In the genomic region with DNA sequence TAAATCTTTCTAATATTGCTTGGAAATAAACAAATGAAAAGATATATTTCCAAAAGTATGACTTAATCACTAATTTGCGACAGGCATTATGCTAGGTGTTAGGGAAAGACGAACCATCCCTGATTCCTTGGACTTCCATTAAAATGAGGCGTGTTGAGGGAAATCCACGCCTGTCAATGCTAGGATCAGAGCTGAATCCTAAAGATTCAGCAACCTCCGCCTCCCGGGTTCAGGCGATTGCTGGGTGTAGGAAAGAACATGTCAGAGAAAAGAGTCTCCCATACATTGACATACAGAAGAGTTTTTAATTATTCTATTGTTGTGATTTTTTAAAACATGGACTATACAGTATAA, we compare ENCODE assay signal across 15 cellular contexts. TPM values are rescaled to one million over a fixed set of nuclear protein-coding genes. Genes with fewer than 3 reads are reported as not detected.
A peak's percentile ranks its signal among the peaks of the same experiment; 100 is the strongest.
DNase-seq lines count a peak whose midpoint lies in the region; ATAC-seq, FAIRE-seq and TF ChIP-seq lines count a peak whose summit lies in the region.
"Had no signal": no experiment of that assay in that cellular context is flagged by ENCODE, and none has a peak within 500 bp of the region (broad histone marks: within the 10 kb centered on the region; RNA-seq: fewer than 3 reads in every experiment).

No MANE protein-coding gene starts in this region.

- peaks cover 17% of the 10 kb centered on the region for H3K36me3 Mint-ChIP-seq in Caco-2 (ENCODE audit: insufficient read depth, unreplicated experiment)
- no peaks in the 10 kb centered on the region for H3K36me3 Mint-ChIP-seq in HFFc6 (ENCODE audit: low read depth)
- no peaks in the 10 kb centered on the region for H3K36me3 Mint-ChIP-seq in activated CD4-positive, alpha-beta T cell treated with anti-CD3 and anti-CD28 coated beads, Interleukin-2, amount 10 ng/mL, durations not matched to agents 24 days and 14 days (ENCODE audit: low read depth)

- no peak overlapping the region for H2BK5ac ChIP-seq in mesenchymal stem cell (ENCODE audit: low read depth, low read length, poor library complexity, severe bottlenecking)

- H3K4me2 ChIP-seq in K562 (ENCODE audit: insufficient read depth, low read length) (peak overlapping the region; percentile 91), mesenchymal stem cell (ENCODE audit: low read length, poor library complexity, severe bottlenecking) (peak overlapping the region; percentile 44)

- no peak overlapping the region for H3K4ac ChIP-seq in mesenchymal stem cell (ENCODE audit: low read depth in 1 of 2, low read length in 2 of 2)

- H3K9me3 ChIP-seq in Caco-2: no peaks in the 10 kb centered on the region
- no peaks in the 10 kb centered on the region for H3K9me3 ChIP-seq in K562 (replicated peaks; ENCODE audit: control insufficient read depth, insufficient read depth, low read depth, low read length)
- no peaks in the 10 kb centered on the region for H3K9me3 ChIP-seq in mesenchymal stem cell (ENCODE audit: control insufficient read depth, low read length)
- H3K9me3 ChIP-seq: adrenal gland had no signal

- H3K18ac ChIP-seq in mesenchymal stem cell (ENCODE audit: low read depth in 1 of 2, low read length in 2 of 2): no peak overlapping the region

- no peak overlapping the region for H3K14ac ChIP-seq in mesenchymal stem cell (ENCODE audit: low read length in 2 of 2)

- H3K4me1 Mint-ChIP-seq in Caco-2 (ENCODE audit: low read depth, unreplicated experiment) (no peaks in the 10 kb centered on the region), HFFc6 (ENCODE audit: low read depth) (peaks cover 25% of the 10 kb centered on the region)
- peaks cover 5% of the 10 kb centered on the region for H3K4me1 Mint-ChIP-seq in activated CD4-positive, alpha-beta T cell treated with anti-CD3 and anti-CD28 coated beads, Interleukin-2, amount 10 ng/mL, durations not matched to agents 24 days and 14 days

- no peaks in the 10 kb centered on the region for H4K20me1 ChIP-seq in K562 (replicated peaks; ENCODE audit: control insufficient read depth, insufficient read depth, low read length)

- no peaks in the 10 kb centered on the region for H3K79me2 ChIP-seq in K562 (ENCODE audit: control insufficient read depth, insufficient read depth, low read length)

- H3K27ac ChIP-seq in K562 (ENCODE audit: extremely low read depth, low read depth, low read length): peak overlapping the region; percentile 48; the same call in 2 of the 3 replicates
- no peak overlapping the region for H3K27ac ChIP-seq in mesenchymal stem cell (ENCODE audit: low read length, poor library complexity, severe bottlenecking)
- H3K27ac ChIP-seq: adrenal gland, C4-2B, HL-60 had no signal

- no peaks in the 10 kb centered on the region for H3K79me1 ChIP-seq in mesenchymal stem cell (replicated peaks; ENCODE audit: low read length, poor library complexity, severe bottlenecking)

- CTCF ChIA-PET in Caco-2 (lab: Charles Lee) (no interaction called here), K562 (lab: Yijun Ruan, JAX; ENCODE audit: low intra/inter-chr PET ratio) (interaction anchor here (1.5 kb wide), 1 partner anchor 17 kb away, joined by 4 read pairs; no protein-coding TSS in a partner anchor)

- H3K36me3 ChIP-seq in Caco-2 (ENCODE audit: control insufficient read depth, insufficient read depth, low read length): no peaks in the 10 kb centered on the region
- no peaks in the 10 kb centered on the region for H3K36me3 ChIP-seq in K562 (ENCODE audit: control insufficient read depth, insufficient read depth, low read length)
- H3K36me3 ChIP-seq in mesenchymal stem cell (ENCODE audit: control insufficient read depth in 1 of 2, insufficient read depth in 2 of 2, low read depth in 1 of 2, low read length in 2 of 2): no peaks in the 10 kb centered on the region
- H3K36me3 ChIP-seq: adrenal gland had no signal

- TF ChIP-seq CTCF in Caco-2 (IDR thresholded peaks at IDR 0.05; ENCODE audit: insufficient read depth in 1 of 2, low read depth in 1 of 2, low read length in 1 of 2, severe bottlenecking in 1 of 2, unreplicated experiment in 1 of 2): no peak
- no peak for TF ChIP-seq CTCF in HFFc6 (IDR thresholded peaks at IDR 0.05)
- TF ChIP-seq CTCF in K562 (IDR thresholded peaks at IDR 0.05 in 2 of 3, conservative IDR thresholded peaks at IDR 0.05 in 1 of 3; ENCODE audit: insufficient read depth in 2 of 3, low read depth in 1 of 3, low read length in 3 of 3): no peak

- no TSS peak for BruUV-seq in Caco-2 (replicated peaks; lab: Mats Ljungman, UMichigan)
- BruUV-seq in K562 (replicated peaks; lab: Mats Ljungman, UMichigan): no TSS peak

- H3K4me3 ChIP-seq in Caco-2 (ENCODE audit: low read depth, low read length) (peak overlapping the region; percentile 10; the same call in 1 of the 2 replicates), K562 (peak overlapping the region; percentile 47), mesenchymal stem cell (ENCODE audit: insufficient read depth in 1 of 2, low read depth in 1 of 2, low read length in 2 of 2) (peak overlapping the region in 1 of 2 experiments; percentile 11)
- H3K4me3 ChIP-seq: adrenal gland had no signal

- no peaks in the 10 kb centered on the region for H3K9me1 ChIP-seq in K562 (ENCODE audit: control insufficient read depth, insufficient read depth, low read length)

- no peak overlapping the region for H2BK15ac ChIP-seq in mesenchymal stem cell (ENCODE audit: low read depth, poor library complexity, severe bottlenecking)

- TF ChIP-seq RAD21 in K562 (CRISPR knock-in tag; conservative IDR thresholded peaks at IDR 0.05 in 1 of 2, IDR thresholded peaks at IDR 0.05 in 1 of 2): no peak

- H2BK120ac ChIP-seq in mesenchymal stem cell (ENCODE audit: low read depth, low read length): no peak overlapping the region

- H3K4me3 Mint-ChIP-seq in Caco-2 (ENCODE audit: unreplicated experiment) (peak overlapping the region; percentile 71), HFFc6 (peak overlapping the region; percentile 67)
- H3K4me3 Mint-ChIP-seq in activated CD4-positive, alpha-beta T cell treated with anti-CD3 and anti-CD28 coated beads, Interleukin-2, amount 10 ng/mL, durations not matched to agents 24 days and 14 days: no peak overlapping the region
- H3K4me3 Mint-ChIP-seq: T-helper 17 cell had no signal

- no peak overlapping the region for H2AK5ac ChIP-seq in mesenchymal stem cell (ENCODE audit: low read length, severe bottlenecking)

- H4K91ac ChIP-seq in mesenchymal stem cell (ENCODE audit: low read length): no peak overlapping the region

- POLR2A ChIA-PET in Caco-2 (lab: Charles Lee) (no interaction called here), K562 (lab: Yijun Ruan, JAX) (interaction anchor here (1.6 kb wide), 1 partner anchor 21 kb away, joined by 8 read pairs; no protein-coding TSS in a partner anchor)

- H2BK12ac ChIP-seq in mesenchymal stem cell (ENCODE audit: low read length in 2 of 2): no peak overlapping the region

- H3K27ac Mint-ChIP-seq in Caco-2 (ENCODE audit: unreplicated experiment) (peak overlapping the region; percentile 55), HFFc6 (no peak overlapping the region; the same call in 1 of the 2 replicates)
- no peak overlapping the region for H3K27ac Mint-ChIP-seq in activated CD4-positive, alpha-beta T cell treated with anti-CD3 and anti-CD28 coated beads, Interleukin-2, amount 10 ng/mL, durations not matched to agents 24 days and 14 days
- H3K27ac Mint-ChIP-seq: T-helper 17 cell had no signal

- FAIRE-seq in K562 (lab: Jason Lieb, UNC): no peak

- no peak overlapping the region for H4K8ac ChIP-seq in mesenchymal stem cell (ENCODE audit: low read length)

- no peak for TF ChIP-seq EP300 in K562 (IDR thresholded peaks at IDR 0.05; ENCODE audit: low read length)

- WGBS in K562 (ENCODE audit: insufficient coverage, low coverage, missing lambda C conversion rate): under 1% methylated on average over 7 of the region's 7 CpGs
- whole genome bisulfite sequencing in mesenchymal stem cell: 1% methylated on average over 4 of the region's 7 CpGs

- H3K27me3 Mint-ChIP-seq in Caco-2 (ENCODE audit: insufficient read depth, unreplicated experiment): no peaks in the 10 kb centered on the region
- peaks cover 3% of the 10 kb centered on the region for H3K27me3 Mint-ChIP-seq in HFFc6 (ENCODE audit: insufficient read depth)
- H3K27me3 Mint-ChIP-seq in activated CD4-positive, alpha-beta T cell treated with anti-CD3 and anti-CD28 coated beads, Interleukin-2, amount 10 ng/mL, durations not matched to agents 24 days and 14 days: peaks cover 39% of the 10 kb centered on the region

- DNase-seq in Caco-2 (no peak), HFFc6 (no peak), K562 (ENCODE audit: extremely low read depth in 1 of 4, low spot score in 3 of 4) (peak in 1 of 4 experiments; percentile 36), mesenchymal stem cell (no peak), left lobe of liver (ENCODE audit: low spot score) (no peak), NOMO-1 treated with dmso at 0.1 percent for 144 hours (lab: John Stamatoyannopoulos, UW; ENCODE audit: unreplicated experiment) (no peak)
- DNase-seq in activated CD4-positive, alpha-beta T cell treated with anti-CD3 and anti-CD28 coated beads, Interleukin-2, amount 10 ng/mL, durations not matched to agents 24 days and 14 days: no peak
- DNase-seq: activated T-cell treated with anti-CD3 and anti-CD28 coated beads, Interleukin-2, amount 50 U/mL, for 1 hour; adrenal gland; cortex of kidney; NCI-H2171; retina; T-helper 17 cell had no signal

- intact Hi-C loops in Caco-2 (cut with micrococcal nuclease; ENCODE audit: unreplicated experiment) (no loop called here), K562 (cut with micrococcal nuclease) (loop anchor here (2.0 to 5.0 kb wide), 2 partner anchors 16 to 272 kb away; no protein-coding TSS in a partner anchor)
- intact Hi-C loops in activated CD4-positive, alpha-beta T cell treated with anti-CD3 and anti-CD28 coated beads, Interleukin-2, amount 10 ng/mL, durations not matched to agents 24 days and 14 days (cut with micrococcal nuclease): no loop called here

- in situ Hi-C loops in K562 (cut with MboI): no loop called here

- H3K4me1 ChIP-seq in Caco-2 (no peaks in the 10 kb centered on the region), K562 (replicated peaks in 1 of 2; ENCODE audit: control insufficient read depth in 2 of 2, insufficient read depth in 2 of 2, low read length in 2 of 2) (no peaks in the 10 kb centered on the region; a peak in 1 of 5 replicates), mesenchymal stem cell (ENCODE audit: control insufficient read depth, insufficient read depth, low read depth, low read length) (peaks cover 1% of the 10 kb centered on the region)
- H3K4me1 ChIP-seq: adrenal gland had no signal

- ATAC-seq in K562 (peak; percentile 10), left lobe of liver (no peak)
- ATAC-seq: T-helper 17 cell had no signal

- H3K9me3 Mint-ChIP-seq in Caco-2 (ENCODE audit: unreplicated experiment): no peaks in the 10 kb centered on the region
- H3K9me3 Mint-ChIP-seq in HFFc6: no peaks in the 10 kb centered on the region
- peaks cover 9% of the 10 kb centered on the region for H3K9me3 Mint-ChIP-seq in activated CD4-positive, alpha-beta T cell treated with anti-CD3 and anti-CD28 coated beads, Interleukin-2, amount 10 ng/mL, durations not matched to agents 24 days and 14 days

- H2AFZ ChIP-seq in K562 (ENCODE audit: low read depth, low read length): peak overlapping the region; percentile 80
- no peak overlapping the region for H2AFZ ChIP-seq in mesenchymal stem cell (ENCODE audit: low read depth, low read length)

- TF ChIP-seq POLR2A in K562 (conservative IDR thresholded peaks at IDR 0.05): no peak

- H3K27me3 ChIP-seq in Caco-2 (replicated peaks; ENCODE audit: control insufficient read depth, insufficient read depth, low read length) (no peaks in the 10 kb centered on the region), K562 (ENCODE audit: control insufficient read depth in 2 of 2, insufficient read depth in 2 of 2, low read length in 2 of 2) (no peaks in the 10 kb centered on the region), mesenchymal stem cell (ENCODE audit: control insufficient read depth in 1 of 2, insufficient read depth in 1 of 2, low read length in 2 of 2) (no peaks in the 10 kb centered on the region)

- H3K9ac ChIP-seq in K562 (ENCODE audit: insufficient read depth in 1 of 2, low read depth in 2 of 2, low read length in 2 of 2): peak overlapping the region; percentile 60 to 83; a peak in 3 of 4 replicates
- no peak overlapping the region for H3K9ac ChIP-seq in mesenchymal stem cell (ENCODE audit: low read length)

- no peak overlapping the region for H3K23ac ChIP-seq in mesenchymal stem cell (ENCODE audit: low read length in 2 of 2)

RNA-seq across cellular contexts. Expression of a gene that starts 16.8 kb away (rescaled TPM):
- total RNA-seq in Caco-2 (2022) (16.4 and 16.5 TPM in 2 replicates), K562 (2014; rRNA removed) (4.9 and 7.5 TPM in 2 replicates), K562 (2014; rRNA removed; fragmentation: Illumina TruSeq; extraction: Trizol) (2.8 and 4.5 TPM in 2 replicates), K562 (2015; rRNA removed; fragmentation: Illumina TruSeq; extraction: Trizol) (4.6 and 5.7 TPM in 2 replicates), K562 (2021) (12.1 and 12.7 TPM in 2 replicates), left lobe of liver (0.08 TPM)
- not detected for total RNA-seq in HFFc6 (2021; fragmentation: NEBNext Ultra II Directional; extraction: Animal tissue kit (Norgen Biotek cat#: 25700))
- 14.9 and 15.6 TPM in 2 replicates for total RNA-seq in K562 (2011; cell fraction: chromatin; rRNA removed; ENCODE audit: low replicate concordance)
- 14.3 and 15.8 TPM in 2 replicates for total RNA-seq in K562 (2011; cell fraction: nucleolus; rRNA removed)
- total RNA-seq in K562 (2011; cell fraction: nucleoplasm; rRNA removed): 19.4 and 34.7 TPM in 2 replicates
- polyA plus RNA-seq in K562 (2011; rRNA removed) (19.3 and 29.6 TPM in 2 replicates), K562 (2014; fragmentation: Illumina TruSeq; extraction: Trizol) (13.1 and 17.4 TPM in 2 replicates), K562 (2014; fragmentation: Nextera tagmentation; extraction: Ambion mirVana) (10 to 100 TPM; 12.0 to 13.5 TPM), K562 (2014; rRNA removed) (21.3 and 21.8 TPM in 2 replicates)
- 32.3 and 43.3 TPM in 2 replicates for polyA plus RNA-seq in K562 (2011; cell fraction: cytosol; rRNA removed)
- polyA plus RNA-seq in K562 (2011; cell fraction: nucleus; rRNA removed): 50.1 and 60.0 TPM in 2 replicates
- 15.6 and 44.4 TPM in 2 replicates for polyA plus RNA-seq in K562 (2012)
- 9.2 and 12.7 TPM in 2 replicates for polyA minus RNA-seq in K562 (2011; rRNA and poly(A)+ RNA removed)
- 5.9 and 6.6 TPM in 2 replicates for polyA minus RNA-seq in K562 (2011; cell fraction: cytosol; rRNA and poly(A)+ RNA removed)
- polyA minus RNA-seq in K562 (2011; cell fraction: nucleus; rRNA and poly(A)+ RNA removed): 9.0 and 19.1 TPM in 2 replicates
- 0.17 TPM for polyA plus RNA-seq in mesenchymal stem cell (2013, experiment 1 of 2)
- polyA plus RNA-seq in mesenchymal stem cell (2013, experiment 2 of 2): 0.21 TPM
- total RNA-seq in activated CD4-positive, alpha-beta T cell treated with anti-CD3 and anti-CD28 coated beads, Interleukin-2, amount 10 ng/mL, durations not matched to agents 24 days and 14 days: 0.31 TPM in 1 of 2 replicates, not detected in the other
